Comparison of ENCODE assay signal across 18 cellular contexts in genomic region chr12:42584539-42585174, GRCh38. TPM values are rescaled to one million over a fixed set of nuclear protein-coding genes. Genes with fewer than 3 reads are reported as not detected.
A peak's percentile ranks its signal among the peaks of the same experiment; 100 is the strongest.
DNase-seq lines count a peak whose midpoint lies in the region; ATAC-seq and TF ChIP-seq lines count a peak whose summit lies in the region.
"Had no signal": no experiment of that assay in that cellular context is flagged by ENCODE, and none has a peak within 500 bp of the region (broad histone marks: within the 10 kb centered on the region; RNA-seq: fewer than 3 reads in every experiment).

No MANE protein-coding gene starts in this region.

- H4K20me1 ChIP-seq in fibroblast of lung (ENCODE audit: control insufficient read depth, extremely low read depth, insufficient read depth, low read length): no peaks in the 10 kb centered on the region
- peaks cover 62% of the 10 kb centered on the region for H4K20me1 ChIP-seq in osteoblast (ENCODE audit: insufficient read depth, low read length)

- H3K4me3 ChIP-seq in fibroblast of lung (replicated peaks in 1 of 4; ENCODE audit: control extremely low read depth in 1 of 4, insufficient read depth in 1 of 4, low read depth in 3 of 4, low read length in 4 of 4): no peak overlapping the region
- H3K4me3 ChIP-seq in osteoblast (ENCODE audit: insufficient read depth, low read length): peak overlapping the region; percentile 31
- H3K4me3 ChIP-seq: gastrocnemius medialis had no signal

- H3K4me1 ChIP-seq in fibroblast of lung (ENCODE audit: control insufficient read depth, extremely low read depth, insufficient read depth, low read length): no peaks in the 10 kb centered on the region
- H3K4me1 ChIP-seq in osteoblast (ENCODE audit: insufficient read depth, low read length): peaks cover 31% of the 10 kb centered on the region

- H3K27me3 ChIP-seq in fibroblast of lung (ENCODE audit: control insufficient read depth, insufficient read depth, low read length) (no peaks in the 10 kb centered on the region), osteoblast (ENCODE audit: insufficient read depth, low read length) (no peaks in the 10 kb centered on the region)
- H3K27me3 ChIP-seq: gastrocnemius medialis had no signal

- H2AFZ ChIP-seq in fibroblast of lung (ENCODE audit: low read length): no peak overlapping the region
- no peak overlapping the region for H2AFZ ChIP-seq in osteoblast (ENCODE audit: low read length)

- H3K36me3 ChIP-seq in fibroblast of lung (ENCODE audit: control insufficient read depth, insufficient read depth, low read length) (no peaks in the 10 kb centered on the region), osteoblast (ENCODE audit: insufficient read depth, low read length) (peaks cover 8% of the 10 kb centered on the region)
- H3K36me3 ChIP-seq: gastrocnemius medialis had no signal

- peak; percentile 16 for DNase-seq in AG08396 (ENCODE audit: low spot score)
- DNase-seq in NCI-H69 (lab: John Stamatoyannopoulos, UW): peak; percentile 73
- peak; percentile 47 to 59 for DNase-seq in fibroblast of lung (ENCODE audit: low read depth in 2 of 2)
- DNase-seq in osteoblast (ENCODE audit: insufficient read length, low spot score, missing footprints): peak; percentile 59
- DNase-seq in activated CD8-positive, alpha-beta memory T cell treated with anti-CD3 and anti-CD28 coated beads, Interleukin-2, amount 50 U/mL, for 4 hours: no peak
- no peak for DNase-seq in HK-2 (ENCODE audit: unreplicated experiment)
- DNase-seq in NCI-H1092 (lab: John Stamatoyannopoulos, UW): no peak
- DNase-seq: activated CD4-positive, alpha-beta memory T cell treated with anti-CD3 and anti-CD28 coated beads, Interleukin-2, amount 10 ng/mL, durations not matched to agents 7 days and 5 days; CD8-positive, alpha-beta memory T cell; gastrocnemius medialis; H9; Kasumi-1; naive thymus-derived CD4-positive, alpha-beta T cell; NCI-H1436; stimulated activated CD4-positive, alpha-beta T cell treated with anti-CD3 and anti-CD28 coated beads, Interleukin-1b, Interleukin-23, amount 100 ng/mL, for 48 hours; T-helper 1 cell had no signal

- no peak for TF ChIP-seq CTCF in fibroblast of lung (conservative IDR thresholded peaks at IDR 0.05 in 1 of 2, IDR thresholded peaks at IDR 0.05 in 1 of 2; ENCODE audit: low read depth in 1 of 2, low read length in 2 of 2)
- TF ChIP-seq CTCF in osteoblast (IDR thresholded peaks at IDR 0.05; ENCODE audit: extremely low read depth, low read depth, low read length): no peak

- no peak for ATAC-seq in HG03571 (IDR thresholded peaks at IDR 0.05; ENCODE audit: unreplicated experiment)
- ATAC-seq: gastrocnemius medialis; naive thymus-derived CD4-positive, alpha-beta T cell had no signal

- H3K9ac ChIP-seq in fibroblast of lung (ENCODE audit: insufficient read depth, low read length): no peak overlapping the region

- H3K4me2 ChIP-seq in fibroblast of lung (ENCODE audit: extremely low read depth, insufficient read depth, low read length) (peak overlapping the region; percentile 45), osteoblast (ENCODE audit: insufficient read depth, low read length) (peak overlapping the region; percentile 72)

- H3K79me2 ChIP-seq in fibroblast of lung (ENCODE audit: control insufficient read depth, insufficient read depth, low read length) (no peaks in the 10 kb centered on the region), osteoblast (ENCODE audit: insufficient read depth, low read length) (peaks cover 82% of the 10 kb centered on the region)

- H3K9me3 ChIP-seq in fibroblast of lung (ENCODE audit: control insufficient read depth, insufficient read depth, low read depth, low read length): no peaks in the 10 kb centered on the region
- no peaks in the 10 kb centered on the region for H3K9me3 ChIP-seq in osteoblast (ENCODE audit: low read depth, low read length)
- H3K9me3 ChIP-seq: gastrocnemius medialis had no signal

- no peak overlapping the region for H3K27ac ChIP-seq in fibroblast of lung (ENCODE audit: insufficient read depth, low read length)
- no peak overlapping the region for H3K27ac ChIP-seq in osteoblast (ENCODE audit: low read depth, low read length)
- H3K27ac ChIP-seq: gastrocnemius medialis, VCaP had no signal

RNA-seq across cellular contexts. Expression of gene PRICKLE1, which starts 4.9 kb away (rescaled TPM):
- total RNA-seq in fibroblast of lung (4.1 and 9.6 TPM in 2 replicates), osteoblast (13.0 and 14.7 TPM in 2 replicates)
- polyA plus RNA-seq in fibroblast of lung: 3.4 and 14.4 TPM in 2 replicates
- 3.5 and 11.9 TPM in 2 replicates for polyA plus RNA-seq in fibroblast of lung (2012)
- 23.4 and 28.3 TPM in 2 replicates for polyA minus RNA-seq in fibroblast of lung (ENCODE audit: low replicate concordance)
- total RNA-seq: CD8-positive, alpha-beta memory T cell had no signal
- polyA plus RNA-seq: naive thymus-derived CD4-positive, alpha-beta T cell had no signal

Comparison
In these comparisons a context has a peak if more than half of its experiments do, and no peak if none do; other contexts are left out.
1. DNase-seq: peak in AG08396 (single experiment), NCI-H69 (single experiment), fibroblast of lung (2 of 2) and osteoblast (single experiment); none in activated CD8-positive, alpha-beta memory T cell treated with anti-CD3 and anti-CD28 coated beads, Interleukin-2, amount 50 U/mL, for 4 hours (single experiment), HK-2 (single experiment) and NCI-H1092 (single experiment).